In the genomic region with DNA sequence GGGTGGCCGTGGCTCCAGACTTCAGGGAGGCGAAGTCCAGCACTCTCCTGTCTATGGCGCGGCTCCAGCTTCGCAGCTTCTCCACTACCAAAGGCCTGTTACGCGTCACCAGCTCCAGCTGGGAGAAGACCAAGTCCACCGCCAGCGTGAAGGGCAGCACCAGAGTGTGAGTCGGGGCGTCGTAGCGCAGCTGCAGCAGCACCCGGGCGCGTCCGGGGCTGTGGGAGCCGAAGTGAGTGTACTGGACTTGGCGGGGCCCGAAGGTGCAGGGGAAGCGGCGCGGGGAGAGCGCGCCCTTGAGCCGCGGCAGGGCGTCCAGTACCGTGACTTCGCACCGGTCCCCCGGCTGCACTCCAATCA, we compare ENCODE assay signal across 9 cellular contexts. TPM values are rescaled to one million over a fixed set of nuclear protein-coding genes. Genes with fewer than 3 reads are reported as not detected.
DNase-seq lines count a peak whose midpoint lies in the region; ATAC-seq and TF ChIP-seq lines count a peak whose summit lies in the region.
"Had no signal": no experiment of that assay in that cellular context is flagged by ENCODE, and none has a peak within 500 bp of the region (broad histone marks: within the 10 kb centered on the region; RNA-seq: fewer than 3 reads in every experiment).

No MANE protein-coding gene starts in this region.

- peaks cover 5% of the 10 kb centered on the region for H3K4me1 Mint-ChIP-seq in activated naive CD8-positive, alpha-beta T cell treated with anti-CD3 and anti-CD28 coated beads, Interleukin-2, amount 50 U/mL, for 24 hours

- no peak overlapping the region for H3K9ac ChIP-seq in iPS-15b (ENCODE audit: low read depth, low read length)

- no peak for TF ChIP-seq POLR2A in suprapubic skin (IDR thresholded peaks at IDR 0.05)

- TF ChIP-seq CTCF in suprapubic skin (IDR thresholded peaks at IDR 0.05): no peak

- H3K27ac ChIP-seq in suprapubic skin: no peak overlapping the region

- no peak for ATAC-seq in activated naive CD8-positive, alpha-beta T cell treated with anti-CD3 and anti-CD28 coated beads, Interleukin-2, amount 50 U/mL, for 24 hours
- ATAC-seq in GM18520 (IDR thresholded peaks at IDR 0.05; ENCODE audit: unreplicated experiment): no peak

- peaks cover 3% of the 10 kb centered on the region for H3K9me3 Mint-ChIP-seq in activated naive CD8-positive, alpha-beta T cell treated with anti-CD3 and anti-CD28 coated beads, Interleukin-2, amount 50 U/mL, for 24 hours

- H3K27ac Mint-ChIP-seq in activated naive CD8-positive, alpha-beta T cell treated with anti-CD3 and anti-CD28 coated beads, Interleukin-2, amount 50 U/mL, for 24 hours: no peak overlapping the region

- peaks cover 40% of the 10 kb centered on the region for H3K27me3 Mint-ChIP-seq in activated naive CD8-positive, alpha-beta T cell treated with anti-CD3 and anti-CD28 coated beads, Interleukin-2, amount 50 U/mL, for 24 hours

- H3K9me3 ChIP-seq in iPS-15b (ENCODE audit: control insufficient read depth, insufficient read depth, low read length) (no peaks in the 10 kb centered on the region), suprapubic skin (no peaks in the 10 kb centered on the region)

- H3K36me3 ChIP-seq in iPS-15b (ENCODE audit: control insufficient read depth, insufficient read depth, low read length) (no peaks in the 10 kb centered on the region), suprapubic skin (no peaks in the 10 kb centered on the region)
- H3K36me3 ChIP-seq: WERI-Rb-1 had no signal

- no peaks in the 10 kb centered on the region for H3K36me3 Mint-ChIP-seq in activated naive CD8-positive, alpha-beta T cell treated with anti-CD3 and anti-CD28 coated beads, Interleukin-2, amount 50 U/mL, for 24 hours (ENCODE audit: low read depth)

- DNase-seq in NCI-H748 (lab: John Stamatoyannopoulos, UW; ENCODE audit: unreplicated experiment) (peak; percentile 33), NCI-H748 treated with DMSO at 0.1 percent for 48 hours (lab: John Stamatoyannopoulos, UW) (no peak), suprapubic skin (ENCODE audit: low spot score in 2 of 2) (no peak), hepatic stellate cell (ENCODE audit: low spot score) (no peak), GM19238 (ENCODE audit: insufficient read length, low spot score) (no peak)
- no peak for DNase-seq in activated naive CD8-positive, alpha-beta T cell treated with anti-CD3 and anti-CD28 coated beads, Interleukin-2, amount 50 U/mL, for 24 hours
- DNase-seq: WERI-Rb-1 had no signal

- H3K27me3 ChIP-seq in iPS-15b (ENCODE audit: control insufficient read depth, insufficient read depth, low read length) (peaks cover 60% of the 10 kb centered on the region), suprapubic skin (peaks cover 34% of the 10 kb centered on the region)

- TF ChIP-seq EP300 in suprapubic skin (IDR thresholded peaks at IDR 0.05): no peak

- H3K4me3 Mint-ChIP-seq in activated naive CD8-positive, alpha-beta T cell treated with anti-CD3 and anti-CD28 coated beads, Interleukin-2, amount 50 U/mL, for 24 hours: peak overlapping the region; percentile 27

- WGBS in suprapubic skin: 2% methylated on average over 13 of the region's 32 CpGs

- peak overlapping the region; percentile 61 for H3K4me3 ChIP-seq in iPS-15b (ENCODE audit: low read depth, low read length)
- peak overlapping the region; percentile 37 for H3K4me3 ChIP-seq in suprapubic skin

- H3K4me1 ChIP-seq in iPS-15b (ENCODE audit: control insufficient read depth, insufficient read depth, low read length) (no peaks in the 10 kb centered on the region), suprapubic skin (peaks cover 17% of the 10 kb centered on the region)

RNA-seq across cellular contexts. Expression of a gene that starts 0.4 kb away (rescaled TPM):
- total RNA-seq in suprapubic skin: not detected
